9 cellular contexts compared by ENCODE assay signal in genomic region chr2:216474925-216475670, GRCh38. TPM values are rescaled to one million over a fixed set of nuclear protein-coding genes. Genes with fewer than 3 reads are reported as not detected.
DNase-seq lines count a peak whose midpoint lies in the region; ATAC-seq and TF ChIP-seq lines count a peak whose summit lies in the region.
"Had no signal": no experiment of that assay in that cellular context is flagged by ENCODE, and none has a peak within 500 bp of the region (broad histone marks: within the 10 kb centered on the region; RNA-seq: fewer than 3 reads in every experiment).

No MANE protein-coding gene starts in this region.

- H3K27me3 Mint-ChIP-seq in CD8-positive, alpha-beta T cell (ENCODE audit: low read depth), result no peaks in the 10 kb centered on the region
- H3K27me3 Mint-ChIP-seq in activated T-helper 2 cell treated with anti-CD3 and anti-CD28 coated beads, Interferon-gamma antibody, Interleukin-2, Interleukin-4, amounts not matched to agents 10 μg/mL and 5 μg/mL and 100 μg/mL, durations not matched to agents 14 hours and 24 hours and 36 hours (ENCODE audit: low read depth), result no peaks in the 10 kb centered on the region

- H3K27me3 ChIP-seq in CD8-positive, alpha-beta T cell (ENCODE audit: insufficient read depth, low read length), result no peaks in the 10 kb centered on the region
- H3K27me3 ChIP-seq in right atrium auricular region, result no peaks in the 10 kb centered on the region

- H3K9me3 ChIP-seq in CD8-positive, alpha-beta T cell (ENCODE audit: low read length), result no peaks in the 10 kb centered on the region
- H3K9me3 ChIP-seq in right atrium auricular region, result no peaks in the 10 kb centered on the region

- no peak overlapping the region for H3K27ac ChIP-seq in CD8-positive, alpha-beta T cell (ENCODE audit: low read depth, low read length)
- H3K27ac ChIP-seq in right atrium auricular region, result no peak overlapping the region

- CTCF ChIA-PET in CD8-positive, alpha-beta T cell (lab: Charles Lee), result no interaction called here

- H3K4me3 ChIP-seq in CD8-positive, alpha-beta T cell (ENCODE audit: low read depth, low read length), result no peak overlapping the region
- H3K4me3 ChIP-seq in right atrium auricular region, result no peak overlapping the region

- peaks cover 53% of the 10 kb centered on the region for H3K36me3 Mint-ChIP-seq in CD8-positive, alpha-beta T cell
- H3K36me3 Mint-ChIP-seq in activated T-helper 2 cell treated with anti-CD3 and anti-CD28 coated beads, Interferon-gamma antibody, Interleukin-2, Interleukin-4, amounts not matched to agents 10 μg/mL and 5 μg/mL and 100 μg/mL, durations not matched to agents 14 hours and 24 hours and 36 hours (ENCODE audit: low read depth), result peaks cover 40% of the 10 kb centered on the region

- DNase-seq in CD8-positive, alpha-beta T cell, result no peak
- DNase-seq in activated T-helper 2 cell treated with anti-CD3 and anti-CD28 coated beads, Interferon-gamma antibody, Interleukin-2, Interleukin-4, amounts not matched to agents 10 μg/mL and 5 μg/mL and 100 μg/mL, durations not matched to agents 14 hours and 24 hours and 36 hours (ENCODE audit: low spot score), result no peak
- DNase-seq in right atrium auricular region (ENCODE audit: low spot score) (no peak), NCI-H1436 (lab: John Stamatoyannopoulos, UW) (no peak), DMS153 (lab: John Stamatoyannopoulos, UW) (no peak), COLO668 (lab: John Stamatoyannopoulos, UW; ENCODE audit: unreplicated experiment) (no peak)
- DNase-seq: nephron progenitor cell had no signal

- TF ChIP-seq CTCF in CD8-positive, alpha-beta T cell (IDR thresholded peaks at IDR 0.05), result no peak
- TF ChIP-seq CTCF in right atrium auricular region (IDR thresholded peaks at IDR 0.05), result no peak

- H3K36me3 ChIP-seq in CD8-positive, alpha-beta T cell (ENCODE audit: insufficient read depth, low read length), result peaks cover 14% of the 10 kb centered on the region
- H3K36me3 ChIP-seq in right atrium auricular region, result peaks cover 35% of the 10 kb centered on the region

- no peak for ATAC-seq in CD8-positive, alpha-beta T cell
- ATAC-seq in GM21360 (IDR thresholded peaks at IDR 0.05; ENCODE audit: unreplicated experiment), result peak; percentile 65
- ATAC-seq in HG03469 (IDR thresholded peaks at IDR 0.05; ENCODE audit: unreplicated experiment), result peak; percentile 50

- peaks cover 12% of the 10 kb centered on the region for H3K4me1 ChIP-seq in CD8-positive, alpha-beta T cell (ENCODE audit: insufficient read depth, low read length)
- no peaks in the 10 kb centered on the region for H3K4me1 ChIP-seq in right atrium auricular region

- intact Hi-C loops in CD8-positive, alpha-beta T cell (cut with DNase I, micrococcal nuclease), result no loop called here
- intact Hi-C loops in activated T-helper 2 cell treated with anti-CD3 and anti-CD28 coated beads, Interferon-gamma antibody, Interleukin-2, Interleukin-4, amounts not matched to agents 10 μg/mL and 5 μg/mL and 100 μg/mL, durations not matched to agents 14 hours and 24 hours and 36 hours (cut with micrococcal nuclease), result loop anchor here (1.0 kb wide), 1 partner anchor 23 kb away; the partner anchor contains the start of gene RPL37A

- peak overlapping the region; percentile 42 for H3K4me3 Mint-ChIP-seq in CD8-positive, alpha-beta T cell
- H3K4me3 Mint-ChIP-seq in activated T-helper 2 cell treated with anti-CD3 and anti-CD28 coated beads, Interferon-gamma antibody, Interleukin-2, Interleukin-4, amounts not matched to agents 10 μg/mL and 5 μg/mL and 100 μg/mL, durations not matched to agents 14 hours and 24 hours and 36 hours (ENCODE audit: low read depth), result peak overlapping the region; percentile 7
- H3K4me3 Mint-ChIP-seq: nephron progenitor cell had no signal

- H3K27ac Mint-ChIP-seq in CD8-positive, alpha-beta T cell, result peak overlapping the region; percentile 43
- peak overlapping the region; percentile 29 for H3K27ac Mint-ChIP-seq in activated T-helper 2 cell treated with anti-CD3 and anti-CD28 coated beads, Interferon-gamma antibody, Interleukin-2, Interleukin-4, amounts not matched to agents 10 μg/mL and 5 μg/mL and 100 μg/mL, durations not matched to agents 14 hours and 24 hours and 36 hours
- H3K27ac Mint-ChIP-seq: nephron progenitor cell had no signal

- POLR2A ChIA-PET in CD8-positive, alpha-beta T cell (lab: Charles Lee), result interaction anchor here (0.8 kb wide), 1 partner anchor 266 kb away, joined by 3 read pairs; no protein-coding TSS in a partner anchor

- peaks cover 14% of the 10 kb centered on the region for H3K4me1 Mint-ChIP-seq in CD8-positive, alpha-beta T cell (ENCODE audit: low read depth)
- peaks cover 24% of the 10 kb centered on the region for H3K4me1 Mint-ChIP-seq in activated T-helper 2 cell treated with anti-CD3 and anti-CD28 coated beads, Interferon-gamma antibody, Interleukin-2, Interleukin-4, amounts not matched to agents 10 μg/mL and 5 μg/mL and 100 μg/mL, durations not matched to agents 14 hours and 24 hours and 36 hours (ENCODE audit: low read depth)
- H3K4me1 Mint-ChIP-seq: nephron progenitor cell had no signal

- no peaks in the 10 kb centered on the region for H3K9me3 Mint-ChIP-seq in CD8-positive, alpha-beta T cell
- no peaks in the 10 kb centered on the region for H3K9me3 Mint-ChIP-seq in activated T-helper 2 cell treated with anti-CD3 and anti-CD28 coated beads, Interferon-gamma antibody, Interleukin-2, Interleukin-4, amounts not matched to agents 10 μg/mL and 5 μg/mL and 100 μg/mL, durations not matched to agents 14 hours and 24 hours and 36 hours
- H3K9me3 Mint-ChIP-seq: nephron progenitor cell had no signal

RNA-seq across cellular contexts. Expression of gene RPL37A, which starts 23.5 kb away (rescaled TPM):
- total RNA-seq in CD8-positive, alpha-beta T cell, result 1,000 to 10,000 TPM; 4,048 to 4,064 TPM
- total RNA-seq in activated T-helper 2 cell treated with anti-CD3 and anti-CD28 coated beads, Interferon-gamma antibody, Interleukin-2, Interleukin-4, amounts not matched to agents 10 μg/mL and 5 μg/mL and 100 μg/mL, durations not matched to agents 14 hours and 24 hours and 36 hours, result 3,117 and 3,296 TPM in 2 replicates
- total RNA-seq in right atrium auricular region, result 1,000 to 10,000 TPM in 1 of 2 donors, 100 to 1,000 TPM in 1; 425 to 1,004 TPM
